Comparison of ENCODE assay signal across 22 cellular contexts in the genomic region with DNA sequence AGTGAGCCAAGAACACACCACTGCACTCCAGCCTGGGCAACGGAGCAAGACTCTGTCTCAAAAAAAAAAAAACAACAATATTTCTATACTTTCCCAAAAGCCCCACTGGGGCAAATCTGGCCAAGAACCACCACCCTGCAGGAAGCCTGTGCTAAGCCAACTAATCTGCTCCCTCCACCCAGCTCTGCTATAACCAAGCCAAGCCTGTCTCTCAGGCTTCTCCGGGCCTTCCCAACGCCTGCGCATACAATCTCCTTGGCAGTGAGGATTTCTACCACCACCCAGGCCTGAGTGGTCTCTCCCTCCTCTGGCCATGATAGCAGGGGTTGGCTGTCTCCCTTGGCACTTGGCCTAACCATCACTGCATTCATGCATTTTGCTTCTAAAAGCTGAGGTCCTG. TPM values are rescaled to one million over a fixed set of nuclear protein-coding genes. Genes with fewer than 3 reads are reported as not detected.
A peak's percentile ranks its signal among the peaks of the same experiment; 100 is the strongest.
DNase-seq lines count a peak whose midpoint lies in the region; ATAC-seq and TF ChIP-seq lines count a peak whose summit lies in the region.
"Had no signal": no experiment of that assay in that cellular context is flagged by ENCODE, and none has a peak within 500 bp of the region (broad histone marks: within the 10 kb centered on the region; RNA-seq: fewer than 3 reads in every experiment).

No MANE protein-coding gene starts in this region.

- no TSS peak for BruUV-seq in Panc1 (replicated peaks; lab: Mats Ljungman, UMichigan)

- no peaks in the 10 kb centered on the region for H3K27me3 ChIP-seq in Panc1 (ENCODE audit: control insufficient read depth, insufficient read depth, low read length)
- no peaks in the 10 kb centered on the region for H3K27me3 ChIP-seq in smooth muscle cell (ENCODE audit: low read depth)

- no peaks in the 10 kb centered on the region for H3F3A ChIP-seq in smooth muscle cell (ENCODE audit: low read depth)

- peak; percentile 18 for DNase-seq in activated naive CD4-positive, alpha-beta T cell treated with anti-CD3 and anti-CD28 coated beads, Interleukin-2, amount 10 ng/mL, durations not matched to agents 7 days and 5 days
- no peak for DNase-seq in activated naive CD4-positive, alpha-beta T cell treated with anti-CD3 and anti-CD28 coated beads for 36 hours
- DNase-seq in Panc1 (ENCODE audit: low read depth, low spot score) (no peak), fibroblast of the aortic adventitia (ENCODE audit: low read depth) (peak; percentile 52), smooth muscle cell (lab: John Stamatoyannopoulos, UW; ENCODE audit: unreplicated experiment) (no peak), HuH-7 (ENCODE audit: low spot score) (no peak)
- no peak for DNase-seq in stimulated activated effector memory CD8-positive, alpha-beta T cell treated with anti-CD3 and anti-CD28 coated beads, Interleukin-12 subunit alpha, Interleukin-12 subunit beta, amount 100 ng/mL, for 72 hours (ENCODE audit: low spot score in 2 of 2)
- DNase-seq: EL, H7, KBM-7, NCI-H1092, NCI-H1436 treated with DMSO at 0.1 percent for 48 hours, NCI-H1930, NCI-H2227 treated with DMSO at 0.1 percent for 48 hours, NCI-H510A treated with DMSO at 0.1 percent for 48 hours, NCI-H748 treated with DMSO at 0.1 percent for 48 hours, RPMI8226, SHP77 had no signal

- intact Hi-C loops in activated naive CD4-positive, alpha-beta T cell treated with anti-CD3 and anti-CD28 coated beads for 36 hours (cut with micrococcal nuclease): no loop called here
- intact Hi-C loops in Panc1 (cut with micrococcal nuclease; ENCODE audit: unreplicated experiment): no loop called here

- H3K36me3 Mint-ChIP-seq in activated naive CD4-positive, alpha-beta T cell treated with anti-CD3 and anti-CD28 coated beads, Interleukin-2, amount 10 ng/mL, durations not matched to agents 7 days and 5 days: peaks cover 4% of the 10 kb centered on the region
- peaks cover 3% of the 10 kb centered on the region for H3K36me3 Mint-ChIP-seq in activated naive CD4-positive, alpha-beta T cell treated with anti-CD3 and anti-CD28 coated beads for 36 hours (ENCODE audit: low read depth)
- H3K36me3 Mint-ChIP-seq in stimulated activated effector memory CD8-positive, alpha-beta T cell treated with anti-CD3 and anti-CD28 coated beads, Interleukin-12 subunit alpha, Interleukin-12 subunit beta, amount 100 ng/mL, for 72 hours: peaks cover 22% of the 10 kb centered on the region

- H3K9me3 Mint-ChIP-seq in activated naive CD4-positive, alpha-beta T cell treated with anti-CD3 and anti-CD28 coated beads, Interleukin-2, amount 10 ng/mL, durations not matched to agents 7 days and 5 days: no peaks in the 10 kb centered on the region
- H3K9me3 Mint-ChIP-seq in activated naive CD4-positive, alpha-beta T cell treated with anti-CD3 and anti-CD28 coated beads for 36 hours: no peaks in the 10 kb centered on the region
- no peaks in the 10 kb centered on the region for H3K9me3 Mint-ChIP-seq in stimulated activated effector memory CD8-positive, alpha-beta T cell treated with anti-CD3 and anti-CD28 coated beads, Interleukin-12 subunit alpha, Interleukin-12 subunit beta, amount 100 ng/mL, for 72 hours
- H3K9me3 Mint-ChIP-seq: CD14-positive monocyte had no signal

- no peaks in the 10 kb centered on the region for H3K4me1 Mint-ChIP-seq in activated naive CD4-positive, alpha-beta T cell treated with anti-CD3 and anti-CD28 coated beads, Interleukin-2, amount 10 ng/mL, durations not matched to agents 7 days and 5 days
- H3K4me1 Mint-ChIP-seq in activated naive CD4-positive, alpha-beta T cell treated with anti-CD3 and anti-CD28 coated beads for 36 hours (ENCODE audit: low read depth): no peaks in the 10 kb centered on the region
- H3K4me1 Mint-ChIP-seq in stimulated activated effector memory CD8-positive, alpha-beta T cell treated with anti-CD3 and anti-CD28 coated beads, Interleukin-12 subunit alpha, Interleukin-12 subunit beta, amount 100 ng/mL, for 72 hours: no peaks in the 10 kb centered on the region
- H3K4me1 Mint-ChIP-seq: B cell, CD14-positive monocyte had no signal

- in situ Hi-C loops in Panc1 (cut with HindIII; ENCODE audit: low pct_unique_long_range_greater_than_20kb, low sequenced_read_pairs): no loop called here

- ATAC-seq in Panc1 (0 out of 2 replicates have a peak, but pooled peaks have one; percentile 22), GM21423 (IDR thresholded peaks at IDR 0.05; ENCODE audit: unreplicated experiment) (no peak)
- no peak for ATAC-seq in stimulated activated effector memory CD8-positive, alpha-beta T cell treated with anti-CD3 and anti-CD28 coated beads, Interleukin-12 subunit alpha, Interleukin-12 subunit beta, amount 100 ng/mL, for 72 hours
- ATAC-seq: A549 had no signal

- H3K27ac ChIP-seq in Panc1 (ENCODE audit: low read length) (no peak overlapping the region), smooth muscle cell (ENCODE audit: low read depth) (no peak overlapping the region)
- H3K27ac ChIP-seq: A549 had no signal

- peaks cover 4% of the 10 kb centered on the region for H3K27me3 Mint-ChIP-seq in activated naive CD4-positive, alpha-beta T cell treated with anti-CD3 and anti-CD28 coated beads, Interleukin-2, amount 10 ng/mL, durations not matched to agents 7 days and 5 days
- H3K27me3 Mint-ChIP-seq in activated naive CD4-positive, alpha-beta T cell treated with anti-CD3 and anti-CD28 coated beads for 36 hours (ENCODE audit: low read depth): no peaks in the 10 kb centered on the region
- H3K27me3 Mint-ChIP-seq: B cell had no signal

- 89% methylated on average over 4 of the region's 4 CpGs for WGBS in smooth muscle cell (ENCODE audit: low lambda C conversion rate)

- CTCF ChIA-PET in activated naive CD4-positive, alpha-beta T cell treated with anti-CD3 and anti-CD28 coated beads, Interleukin-2, amount 10 ng/mL, durations not matched to agents 7 days and 5 days (lab: Charles Lee): no interaction called here
- CTCF ChIA-PET in activated naive CD4-positive, alpha-beta T cell treated with anti-CD3 and anti-CD28 coated beads for 36 hours (lab: Charles Lee): no interaction called here
- CTCF ChIA-PET in Panc1 (lab: Charles Lee): no interaction called here

- no peak for TF ChIP-seq CTCF in Panc1 (IDR thresholded peaks at IDR 0.05)
- TF ChIP-seq CTCF in fibroblast of the aortic adventitia (IDR thresholded peaks at IDR 0.05; ENCODE audit: insufficient read depth, low read length): no peak
- no peak for TF ChIP-seq CTCF in smooth muscle cell (IDR thresholded peaks at IDR 0.05; ENCODE audit: borderline replicate concordance, insufficient read depth, poor library complexity, severe bottlenecking)

- peaks cover 4% of the 10 kb centered on the region for H4K20me1 ChIP-seq in smooth muscle cell (ENCODE audit: low read depth)

- H2AFZ ChIP-seq in smooth muscle cell (ENCODE audit: low read depth): no peak overlapping the region

- H3K4me3 ChIP-seq in Panc1 (ENCODE audit: low read depth in 2 of 2, low read length in 2 of 2) (no peak overlapping the region), fibroblast of the aortic adventitia (ENCODE audit: low read depth, low read length) (no peak overlapping the region), smooth muscle cell (no peak overlapping the region)
- H3K4me3 ChIP-seq: A549 had no signal

- H3K9me3 ChIP-seq in Panc1 (ENCODE audit: control insufficient read depth, insufficient read depth, low read depth, low read length) (no peaks in the 10 kb centered on the region), smooth muscle cell (replicated peaks; ENCODE audit: low read depth) (no peaks in the 10 kb centered on the region)
- H3K9me3 ChIP-seq: A549 had no signal

- no peaks in the 10 kb centered on the region for H3K79me2 ChIP-seq in smooth muscle cell (ENCODE audit: low read depth)

- POLR2A ChIA-PET in Panc1 (lab: Charles Lee): no interaction called here

- no peak overlapping the region for H3K4me3 Mint-ChIP-seq in activated naive CD4-positive, alpha-beta T cell treated with anti-CD3 and anti-CD28 coated beads, Interleukin-2, amount 10 ng/mL, durations not matched to agents 7 days and 5 days
- no peak overlapping the region for H3K4me3 Mint-ChIP-seq in activated naive CD4-positive, alpha-beta T cell treated with anti-CD3 and anti-CD28 coated beads for 36 hours
- H3K4me3 Mint-ChIP-seq in stimulated activated effector memory CD8-positive, alpha-beta T cell treated with anti-CD3 and anti-CD28 coated beads, Interleukin-12 subunit alpha, Interleukin-12 subunit beta, amount 100 ng/mL, for 72 hours: no peak overlapping the region
- H3K4me3 Mint-ChIP-seq: B cell, CD14-positive monocyte had no signal

- H3K9ac ChIP-seq in smooth muscle cell (ENCODE audit: low read depth): no peak overlapping the region

- peaks cover 6% of the 10 kb centered on the region; the same call in 1 of the 2 replicates for H3K4me1 ChIP-seq in Panc1 (ENCODE audit: control insufficient read depth, insufficient read depth, low read length)
- no peaks in the 10 kb centered on the region for H3K4me1 ChIP-seq in smooth muscle cell (ENCODE audit: low read depth)

- H3K4me2 ChIP-seq in smooth muscle cell: no peak overlapping the region
- H3K4me2 ChIP-seq: A549 had no signal

- H3K36me3 ChIP-seq in Panc1 (ENCODE audit: control insufficient read depth, insufficient read depth, low read length): no peaks in the 10 kb centered on the region
- H3K36me3 ChIP-seq in smooth muscle cell (ENCODE audit: low read depth): no peaks in the 10 kb centered on the region

- H3K27ac Mint-ChIP-seq in activated naive CD4-positive, alpha-beta T cell treated with anti-CD3 and anti-CD28 coated beads, Interleukin-2, amount 10 ng/mL, durations not matched to agents 7 days and 5 days: no peak overlapping the region
- no peak overlapping the region for H3K27ac Mint-ChIP-seq in activated naive CD4-positive, alpha-beta T cell treated with anti-CD3 and anti-CD28 coated beads for 36 hours
- H3K27ac Mint-ChIP-seq in stimulated activated effector memory CD8-positive, alpha-beta T cell treated with anti-CD3 and anti-CD28 coated beads, Interleukin-12 subunit alpha, Interleukin-12 subunit beta, amount 100 ng/mL, for 72 hours: peak overlapping the region; percentile 37
- H3K27ac Mint-ChIP-seq: B cell had no signal

RNA-seq across cellular contexts. Expression of a gene that starts 14.2 kb away (rescaled TPM):
- total RNA-seq in activated naive CD4-positive, alpha-beta T cell treated with anti-CD3 and anti-CD28 coated beads for 36 hours: 10 to 100 TPM; 65.8 to 74.0 TPM
- total RNA-seq in Panc1 (2021; ENCODE audit: unreplicated experiment) (147 TPM), fibroblast of the aortic adventitia (ENCODE audit: low replicate concordance) (14.6 and 48.4 TPM in 2 replicates), smooth muscle cell (42.7 and 43.2 TPM in 2 replicates)
- 124 TPM for polyA plus RNA-seq in Panc1 (2012; ENCODE audit: insufficient read length)
- polyA plus RNA-seq in smooth muscle cell: 64.5 and 71.8 TPM in 2 replicates

RNA-seq across cellular contexts. Expression of a gene that starts 18.4 kb away (rescaled TPM):
- total RNA-seq in activated naive CD4-positive, alpha-beta T cell treated with anti-CD3 and anti-CD28 coated beads for 36 hours: not detected
- total RNA-seq in Panc1 (2021; ENCODE audit: unreplicated experiment): not detected
- 0.11 TPM for polyA plus RNA-seq in Panc1 (2012; ENCODE audit: insufficient read length)
- total RNA-seq in fibroblast of the aortic adventitia (ENCODE audit: low replicate concordance): under 0.01 TPM in 1 of 2 replicates, not detected in the other
- 0.04 TPM in 1 of 2 replicates, not detected in the other for total RNA-seq in smooth muscle cell
- 0.04 and 0.25 TPM in 2 replicates for polyA plus RNA-seq in smooth muscle cell
- total RNA-seq: B cell, H7 had no signal
- polyA plus RNA-seq: CD14-positive monocyte had no signal

RNA-seq across cellular contexts. Expression of a gene that starts 22.5 kb away (rescaled TPM):
- total RNA-seq in activated naive CD4-positive, alpha-beta T cell treated with anti-CD3 and anti-CD28 coated beads for 36 hours: 10 to 100 TPM; 77.3 to 81.8 TPM
- total RNA-seq in Panc1 (2021; ENCODE audit: unreplicated experiment): 123 TPM
- polyA plus RNA-seq in Panc1 (2012; ENCODE audit: insufficient read length): 186 TPM
- total RNA-seq in fibroblast of the aortic adventitia (ENCODE audit: low replicate concordance): 48.3 and 78.5 TPM in 2 replicates
- total RNA-seq in smooth muscle cell: 50.8 and 83.5 TPM in 2 replicates
- polyA plus RNA-seq in smooth muscle cell: 38.4 and 48.7 TPM in 2 replicates

RNA-seq across cellular contexts. Expression of a gene that starts 46.9 kb away (rescaled TPM):
- 10 to 100 TPM; 73.9 to 78.4 TPM for total RNA-seq in activated naive CD4-positive, alpha-beta T cell treated with anti-CD3 and anti-CD28 coated beads for 36 hours
- total RNA-seq in Panc1 (2021; ENCODE audit: unreplicated experiment): 166 TPM
- 167 TPM for polyA plus RNA-seq in Panc1 (2012; ENCODE audit: insufficient read length)
- total RNA-seq in fibroblast of the aortic adventitia (ENCODE audit: low replicate concordance): 26.2 and 85.6 TPM in 2 replicates
- 23.4 and 34.2 TPM in 2 replicates for total RNA-seq in smooth muscle cell
- 31.0 and 32.6 TPM in 2 replicates for polyA plus RNA-seq in smooth muscle cell

Comparison
In these comparisons a context has a peak if more than half of its experiments do, and no peak if none do; other contexts are left out.
1. DNase-seq: peak in activated naive CD4-positive, alpha-beta T cell treated with anti-CD3 and anti-CD28 coated beads, Interleukin-2, amount 10 ng/mL, durations not matched to agents 7 days and 5 days (single experiment) and fibroblast of the aortic adventitia (single experiment); none in activated naive CD4-positive, alpha-beta T cell treated with anti-CD3 and anti-CD28 coated beads for 36 hours (single experiment), Panc1 (single experiment), stimulated activated effector memory CD8-positive, alpha-beta T cell treated with anti-CD3 and anti-CD28 coated beads, Interleukin-12 subunit alpha, Interleukin-12 subunit beta, amount 100 ng/mL, for 72 hours (0 of 2), smooth muscle cell (single experiment) and HuH-7 (single experiment).